In the genomic region with DNA sequence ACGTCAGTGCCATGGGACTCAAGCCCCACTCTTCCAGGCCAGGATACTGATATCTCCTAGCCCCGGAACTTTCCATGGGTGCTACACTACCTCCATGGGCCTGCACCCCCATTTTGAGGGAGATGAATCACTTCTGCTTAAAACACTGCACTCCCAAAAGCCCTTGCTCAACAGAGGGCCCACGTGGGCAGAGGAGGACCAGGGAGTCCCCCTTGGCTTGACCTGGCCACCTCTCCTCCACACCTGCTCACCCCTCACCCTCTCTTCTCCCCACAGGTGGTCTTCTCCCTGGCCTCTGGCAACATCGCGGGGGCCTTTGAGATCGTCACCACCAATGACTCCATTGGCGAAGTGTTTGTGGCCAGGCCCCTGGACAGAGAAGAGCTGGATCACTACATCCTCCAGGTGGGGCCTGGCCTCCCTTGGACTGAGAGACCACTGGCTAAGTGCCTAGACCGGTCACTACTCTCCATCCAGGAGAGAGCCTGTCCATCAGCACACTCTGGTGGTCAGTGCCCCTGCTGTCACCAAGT, we compare ENCODE assay signal across 16 cellular contexts. TPM values are rescaled to one million over a fixed set of nuclear protein-coding genes. Genes with fewer than 3 reads are reported as not detected.
DNase-seq lines count a peak whose midpoint lies in the region; ATAC-seq and TF ChIP-seq lines count a peak whose summit lies in the region.
"Had no signal": no experiment of that assay in that cellular context is flagged by ENCODE, and none has a peak within 500 bp of the region (broad histone marks: within the 10 kb centered on the region; RNA-seq: fewer than 3 reads in every experiment).

No MANE protein-coding gene starts in this region.

- H3K27me3 Mint-ChIP-seq in T-helper 2 cell treated with Interferon-gamma antibody and Interleukin-4, amounts not matched to agents 5 μg/mL and 100 μg/mL, for 36 hours (ENCODE audit: low read depth): no peaks in the 10 kb centered on the region
- H3K27me3 Mint-ChIP-seq in CD8-positive, alpha-beta T cell (ENCODE audit: low read depth): no peaks in the 10 kb centered on the region
- no peaks in the 10 kb centered on the region for H3K27me3 Mint-ChIP-seq in activated T-helper 2 cell treated with anti-CD3 and anti-CD28 coated beads, Interferon-gamma antibody, Interleukin-2, Interleukin-4, amounts not matched to agents 10 μg/mL and 5 μg/mL and 100 μg/mL, durations not matched to agents 14 hours and 24 hours and 36 hours (ENCODE audit: low read depth)
- no peaks in the 10 kb centered on the region for H3K27me3 Mint-ChIP-seq in naive thymus-derived CD8-positive, alpha-beta T cell
- H3K27me3 Mint-ChIP-seq in Calu3 (ENCODE audit: unreplicated experiment) (no peaks in the 10 kb centered on the region), endothelial cell (ENCODE audit: unreplicated experiment) (no peaks in the 10 kb centered on the region)

- H3K9me3 ChIP-seq in CD8-positive, alpha-beta T cell (ENCODE audit: low read length): no peaks in the 10 kb centered on the region

- intact Hi-C loops in CD8-positive, alpha-beta T cell (cut with DNase I, micrococcal nuclease): no loop called here
- intact Hi-C loops in activated T-helper 2 cell treated with anti-CD3 and anti-CD28 coated beads, Interferon-gamma antibody, Interleukin-2, Interleukin-4, amounts not matched to agents 10 μg/mL and 5 μg/mL and 100 μg/mL, durations not matched to agents 14 hours and 24 hours and 36 hours (cut with micrococcal nuclease): no loop called here
- intact Hi-C loops in Calu3 (cut with micrococcal nuclease; ENCODE audit: unreplicated experiment): no loop called here

- DNase-seq in T-helper 2 cell treated with Interferon-gamma antibody and Interleukin-4, amounts not matched to agents 5 μg/mL and 100 μg/mL, for 36 hours (ENCODE audit: low spot score): no peak
- DNase-seq in T-helper 2 cell (no peak), Calu3 (no peak), endothelial cell (ENCODE audit: low spot score) (no peak), GM19238 (ENCODE audit: insufficient read length, low spot score) (no peak)
- no peak for DNase-seq in CD8-positive, alpha-beta T cell
- DNase-seq in activated T-helper 2 cell treated with anti-CD3 and anti-CD28 coated beads, Interferon-gamma antibody, Interleukin-2, Interleukin-4, amounts not matched to agents 10 μg/mL and 5 μg/mL and 100 μg/mL, durations not matched to agents 14 hours and 24 hours and 36 hours (ENCODE audit: low spot score): no peak
- DNase-seq in naive thymus-derived CD8-positive, alpha-beta T cell: no peak
- DNase-seq: 8988T; activated CD4-positive, alpha-beta T cell treated with anti-CD3 and anti-CD28 coated beads for 4 hours; brain microvascular endothelial cell; NCI-H1417; NCI-H2107; NCI-H526; retina; stimulated activated CD4-positive, alpha-beta T cell treated with anti-CD3 and anti-CD28 coated beads, Interleukin-4, amount 100 ng/mL, for 4 hours had no signal

- H3K9me3 Mint-ChIP-seq in T-helper 2 cell treated with Interferon-gamma antibody and Interleukin-4, amounts not matched to agents 5 μg/mL and 100 μg/mL, for 36 hours: peaks cover 10% of the 10 kb centered on the region
- no peaks in the 10 kb centered on the region for H3K9me3 Mint-ChIP-seq in CD8-positive, alpha-beta T cell
- H3K9me3 Mint-ChIP-seq in activated T-helper 2 cell treated with anti-CD3 and anti-CD28 coated beads, Interferon-gamma antibody, Interleukin-2, Interleukin-4, amounts not matched to agents 10 μg/mL and 5 μg/mL and 100 μg/mL, durations not matched to agents 14 hours and 24 hours and 36 hours: peaks cover 9% of the 10 kb centered on the region
- no peaks in the 10 kb centered on the region for H3K9me3 Mint-ChIP-seq in naive thymus-derived CD8-positive, alpha-beta T cell
- no peaks in the 10 kb centered on the region for H3K9me3 Mint-ChIP-seq in Calu3 (ENCODE audit: low read depth, unreplicated experiment)
- no peaks in the 10 kb centered on the region for H3K9me3 Mint-ChIP-seq in endothelial cell (ENCODE audit: unreplicated experiment)

- BruUV-seq in Calu3 (replicated peaks; lab: Mats Ljungman, UMichigan): no TSS peak

- POLR2A ChIA-PET in CD8-positive, alpha-beta T cell (lab: Charles Lee): interaction anchor here (0.6 to 5.4 kb wide), 7 partner anchors 7 to 34 kb away, joined by 4 to 35 read pairs (median 15); a partner anchor contains a TSS
- POLR2A ChIA-PET in naive thymus-derived CD8-positive, alpha-beta T cell (lab: Charles Lee): interaction anchor here (4.5 to 41.4 kb wide), 4 partner anchors 4 to 27 kb away, joined by 28 to 1679 read pairs (median 863); a partner anchor contains a TSS

- H3K27ac Mint-ChIP-seq in T-helper 2 cell treated with Interferon-gamma antibody and Interleukin-4, amounts not matched to agents 5 μg/mL and 100 μg/mL, for 36 hours: peak overlapping the region; percentile 65
- H3K27ac Mint-ChIP-seq in CD8-positive, alpha-beta T cell: peak overlapping the region; percentile 93
- peak overlapping the region; percentile 65 for H3K27ac Mint-ChIP-seq in activated T-helper 2 cell treated with anti-CD3 and anti-CD28 coated beads, Interferon-gamma antibody, Interleukin-2, Interleukin-4, amounts not matched to agents 10 μg/mL and 5 μg/mL and 100 μg/mL, durations not matched to agents 14 hours and 24 hours and 36 hours
- H3K27ac Mint-ChIP-seq in naive thymus-derived CD8-positive, alpha-beta T cell: peak overlapping the region; percentile 89 to 100 (median 96)
- H3K27ac Mint-ChIP-seq in Calu3 (ENCODE audit: unreplicated experiment) (no peak overlapping the region), endothelial cell (ENCODE audit: unreplicated experiment) (no peak overlapping the region)

- ATAC-seq in CD8-positive, alpha-beta T cell: no peak
- ATAC-seq in naive thymus-derived CD8-positive, alpha-beta T cell: no peak

- no peaks in the 10 kb centered on the region for H3K36me3 ChIP-seq in CD8-positive, alpha-beta T cell (ENCODE audit: insufficient read depth, low read length)
- H3K36me3 ChIP-seq: brain microvascular endothelial cell had no signal

- CTCF ChIA-PET in CD8-positive, alpha-beta T cell (lab: Charles Lee): interaction anchor here (0.7 to 4.9 kb wide), 3 partner anchors 13 to 35 kb away, joined by 3 to 31 read pairs (median 3); no protein-coding TSS in a partner anchor
- CTCF ChIA-PET in Calu3 (lab: Charles Lee): no interaction called here

- peaks cover 100% of the 10 kb centered on the region for H3K4me1 ChIP-seq in CD8-positive, alpha-beta T cell (ENCODE audit: insufficient read depth, low read length)

- no peak overlapping the region for H3K4me3 ChIP-seq in CD8-positive, alpha-beta T cell (ENCODE audit: low read depth, low read length)

- H3K27me3 ChIP-seq in CD8-positive, alpha-beta T cell (ENCODE audit: insufficient read depth, low read length): no peaks in the 10 kb centered on the region
- H3K27me3 ChIP-seq: brain microvascular endothelial cell had no signal

- no peak overlapping the region for H3K27ac ChIP-seq in CD8-positive, alpha-beta T cell (ENCODE audit: low read depth, low read length)
- H3K27ac ChIP-seq: brain microvascular endothelial cell had no signal

- H3K36me3 Mint-ChIP-seq in T-helper 2 cell treated with Interferon-gamma antibody and Interleukin-4, amounts not matched to agents 5 μg/mL and 100 μg/mL, for 36 hours (ENCODE audit: low read depth): peaks cover 10% of the 10 kb centered on the region
- H3K36me3 Mint-ChIP-seq in CD8-positive, alpha-beta T cell: no peaks in the 10 kb centered on the region
- H3K36me3 Mint-ChIP-seq in activated T-helper 2 cell treated with anti-CD3 and anti-CD28 coated beads, Interferon-gamma antibody, Interleukin-2, Interleukin-4, amounts not matched to agents 10 μg/mL and 5 μg/mL and 100 μg/mL, durations not matched to agents 14 hours and 24 hours and 36 hours (ENCODE audit: low read depth): peaks cover 13% of the 10 kb centered on the region
- H3K36me3 Mint-ChIP-seq in naive thymus-derived CD8-positive, alpha-beta T cell: no peaks in the 10 kb centered on the region
- H3K36me3 Mint-ChIP-seq in Calu3 (ENCODE audit: insufficient read depth, unreplicated experiment) (peaks cover 5% of the 10 kb centered on the region), endothelial cell (ENCODE audit: low read depth, unreplicated experiment) (no peaks in the 10 kb centered on the region)

- H3K4me3 Mint-ChIP-seq in T-helper 2 cell treated with Interferon-gamma antibody and Interleukin-4, amounts not matched to agents 5 μg/mL and 100 μg/mL, for 36 hours: no peak overlapping the region
- no peak overlapping the region for H3K4me3 Mint-ChIP-seq in CD8-positive, alpha-beta T cell
- H3K4me3 Mint-ChIP-seq in activated T-helper 2 cell treated with anti-CD3 and anti-CD28 coated beads, Interferon-gamma antibody, Interleukin-2, Interleukin-4, amounts not matched to agents 10 μg/mL and 5 μg/mL and 100 μg/mL, durations not matched to agents 14 hours and 24 hours and 36 hours (ENCODE audit: low read depth): no peak overlapping the region
- peak overlapping the region in 8 of 10 donors; percentile 2 to 92 (median 66) for H3K4me3 Mint-ChIP-seq in naive thymus-derived CD8-positive, alpha-beta T cell
- H3K4me3 Mint-ChIP-seq in Calu3 (ENCODE audit: low read depth, unreplicated experiment): no peak overlapping the region
- H3K4me3 Mint-ChIP-seq in endothelial cell (ENCODE audit: unreplicated experiment): no peak overlapping the region

- TF ChIP-seq CTCF in CD8-positive, alpha-beta T cell (IDR thresholded peaks at IDR 0.05): no peak
- no peak for TF ChIP-seq CTCF in Calu3 (IDR thresholded peaks at IDR 0.05; ENCODE audit: unreplicated experiment)
- no peak for TF ChIP-seq CTCF in endothelial cell (IDR thresholded peaks at IDR 0.05; ENCODE audit: unreplicated experiment)

- peaks cover 84% of the 10 kb centered on the region for H3K4me1 Mint-ChIP-seq in T-helper 2 cell treated with Interferon-gamma antibody and Interleukin-4, amounts not matched to agents 5 μg/mL and 100 μg/mL, for 36 hours (ENCODE audit: low read depth)
- H3K4me1 Mint-ChIP-seq in CD8-positive, alpha-beta T cell (ENCODE audit: low read depth): peaks cover 99% of the 10 kb centered on the region
- peaks cover 86% of the 10 kb centered on the region for H3K4me1 Mint-ChIP-seq in activated T-helper 2 cell treated with anti-CD3 and anti-CD28 coated beads, Interferon-gamma antibody, Interleukin-2, Interleukin-4, amounts not matched to agents 10 μg/mL and 5 μg/mL and 100 μg/mL, durations not matched to agents 14 hours and 24 hours and 36 hours (ENCODE audit: low read depth)
- peaks cover 74 to 100% (median 100%) of the 10 kb centered on the region in 4 donors for H3K4me1 Mint-ChIP-seq in naive thymus-derived CD8-positive, alpha-beta T cell
- peaks cover 36% of the 10 kb centered on the region for H3K4me1 Mint-ChIP-seq in Calu3 (ENCODE audit: low read depth, unreplicated experiment)
- peaks cover 12% of the 10 kb centered on the region for H3K4me1 Mint-ChIP-seq in endothelial cell (ENCODE audit: unreplicated experiment)

RNA-seq across cellular contexts. Expression of a gene that starts 19.9 kb away (rescaled TPM):
- under 1 TPM; 0.14 to 0.33 TPM for total RNA-seq in CD8-positive, alpha-beta T cell
- total RNA-seq in activated T-helper 2 cell treated with anti-CD3 and anti-CD28 coated beads, Interferon-gamma antibody, Interleukin-2, Interleukin-4, amounts not matched to agents 10 μg/mL and 5 μg/mL and 100 μg/mL, durations not matched to agents 14 hours and 24 hours and 36 hours: 0.11 and 0.18 TPM in 2 replicates
- total RNA-seq in naive thymus-derived CD8-positive, alpha-beta T cell: under 1 TPM; 0.21 to 0.25 TPM
- under 1 TPM in 1 of 3 donors, not detected in 2; 0.10 TPM for polyA plus RNA-seq in naive thymus-derived CD8-positive, alpha-beta T cell
- not detected in 2 replicates for total RNA-seq in Calu3 (2022)
- 0.15 TPM for total RNA-seq in endothelial cell (ENCODE audit: unreplicated experiment)

RNA-seq across cellular contexts. Expression of a gene that starts 33.9 kb away (rescaled TPM):
- 10 to 100 TPM; 57.3 to 61.7 TPM for total RNA-seq in CD8-positive, alpha-beta T cell
- total RNA-seq in activated T-helper 2 cell treated with anti-CD3 and anti-CD28 coated beads, Interferon-gamma antibody, Interleukin-2, Interleukin-4, amounts not matched to agents 10 μg/mL and 5 μg/mL and 100 μg/mL, durations not matched to agents 14 hours and 24 hours and 36 hours: 56.5 and 61.9 TPM in 2 replicates
- total RNA-seq in naive thymus-derived CD8-positive, alpha-beta T cell: 100 to 1,000 TPM; 102 to 114 TPM
- polyA plus RNA-seq in naive thymus-derived CD8-positive, alpha-beta T cell: 100 to 1,000 TPM; 211 to 343 (median 262) TPM
- total RNA-seq in Calu3 (2022) (30.1 and 46.1 TPM in 2 replicates), endothelial cell (ENCODE audit: unreplicated experiment) (86.1 TPM)

Comparison
In these comparisons a context has a peak if more than half of its experiments do, and no peak if none do; other contexts are left out.
1. H3K27ac Mint-ChIP-seq: peak in T-helper 2 cell treated with Interferon-gamma antibody and Interleukin-4, amounts not matched to agents 5 μg/mL and 100 μg/mL, for 36 hours (single experiment), CD8-positive, alpha-beta T cell (single experiment), activated T-helper 2 cell treated with anti-CD3 and anti-CD28 coated beads, Interferon-gamma antibody, Interleukin-2, Interleukin-4, amounts not matched to agents 10 μg/mL and 5 μg/mL and 100 μg/mL, durations not matched to agents 14 hours and 24 hours and 36 hours (single experiment) and naive thymus-derived CD8-positive, alpha-beta T cell (10 of 10); none in Calu3 (single experiment) and endothelial cell (single experiment).
2. H3K4me3 Mint-ChIP-seq: peak in naive thymus-derived CD8-positive, alpha-beta T cell (8 of 10); none in T-helper 2 cell treated with Interferon-gamma antibody and Interleukin-4, amounts not matched to agents 5 μg/mL and 100 μg/mL, for 36 hours (single experiment), CD8-positive, alpha-beta T cell (single experiment), activated T-helper 2 cell treated with anti-CD3 and anti-CD28 coated beads, Interferon-gamma antibody, Interleukin-2, Interleukin-4, amounts not matched to agents 10 μg/mL and 5 μg/mL and 100 μg/mL, durations not matched to agents 14 hours and 24 hours and 36 hours (single experiment), Calu3 (single experiment) and endothelial cell (single experiment).